ENCODE assay signal across 19 cellular contexts in genomic region chr13:92346046-92346445, GRCh38.
DNase-seq lines count a peak whose midpoint lies in the region; ATAC-seq and TF ChIP-seq lines count a peak whose summit lies in the region.
"Had no signal": no experiment of that assay in that cellular context is flagged by ENCODE, and none has a peak within 500 bp of the region (broad histone marks: within the 10 kb centered on the region; RNA-seq: fewer than 3 reads in every experiment).

No MANE protein-coding gene starts in this region.

- H3K36me3 Mint-ChIP-seq in endothelial cell (ENCODE audit: low read depth, unreplicated experiment) (no peaks in the 10 kb centered on the region), neural progenitor cell (no peaks in the 10 kb centered on the region)
- H3K36me3 Mint-ChIP-seq: CD8-positive, alpha-beta T cell had no signal

- H3K79me2 ChIP-seq in neural progenitor cell (ENCODE audit: low read depth) = no peaks in the 10 kb centered on the region

- H3K27me3 ChIP-seq in neural progenitor cell = no peaks in the 10 kb centered on the region
- H3K27me3 ChIP-seq in gastroesophageal sphincter = no peaks in the 10 kb centered on the region
- H3K27me3 ChIP-seq: BLaER1 treated with 17β-estradiol and CSF1 and Interleukin-3, amounts not matched to agents 10 nM and 100 nM; Peyer's patch had no signal

- H3K4me3 ChIP-seq in neural progenitor cell (no peak overlapping the region), gastroesophageal sphincter (no peak overlapping the region)
- H3K4me3 ChIP-seq: BLaER1 treated with 17β-estradiol and CSF1 and Interleukin-3, amounts not matched to agents 10 nM and 100 nM; Peyer's patch had no signal

- H4K20me1 ChIP-seq in neural progenitor cell (ENCODE audit: low read depth) = no peaks in the 10 kb centered on the region
- H4K20me1 ChIP-seq: BLaER1 treated with 17β-estradiol and CSF1 and Interleukin-3, amounts not matched to agents 10 nM and 100 nM had no signal

- peak; percentile 1 for DNase-seq in DMS153 (lab: John Stamatoyannopoulos, UW)
- DNase-seq in DMS153 treated with DMSO at 0.1 percent for 48 hours (lab: John Stamatoyannopoulos, UW; ENCODE audit: unreplicated experiment) = no peak
- DNase-seq in OCI-M1 (lab: John Stamatoyannopoulos, UW) = peak; percentile 48
- peak; percentile 33 for DNase-seq in endothelial cell (ENCODE audit: low spot score)
- peak; percentile 17 for DNase-seq in neural progenitor cell (ENCODE audit: low spot score)
- DNase-seq in C1 segment of cervical spinal cord (lab: John Stamatoyannopoulos, UW) = no peak
- no peak for DNase-seq in middle frontal gyrus (ENCODE audit: extremely low spot score, low spot score)
- DNase-seq: ACHN; CD8-positive, alpha-beta T cell; GF-D8; NCI-H1105 treated with DMSO at 0.1 percent for 48 hours; NCI-H510A treated with DMSO at 0.1 percent for 48 hours; NCI-H82; Peyer's patch had no signal

- TF ChIP-seq POLR2A in gastroesophageal sphincter (IDR thresholded peaks at IDR 0.05) = no peak

- no peak for ATAC-seq in gastroesophageal sphincter
- ATAC-seq: CD8-positive, alpha-beta T cell; SK-N-SH treated with all-trans-retinoic acid at 6 μM for 48 hours had no signal

- H3K4me2 ChIP-seq in neural progenitor cell = peak overlapping the region; percentile 29
- H3K4me2 ChIP-seq: KMS-11 had no signal

- H3K27me3 Mint-ChIP-seq in endothelial cell (ENCODE audit: unreplicated experiment) = no peaks in the 10 kb centered on the region
- no peaks in the 10 kb centered on the region for H3K27me3 Mint-ChIP-seq in neural progenitor cell (ENCODE audit: insufficient read depth, low read depth)

- H3K27ac ChIP-seq in neural progenitor cell (peak overlapping the region; percentile 47), gastroesophageal sphincter (no peak overlapping the region)
- H3K27ac ChIP-seq: 22Rv1; BLaER1 treated with 17β-estradiol and CSF1 and Interleukin-3, amounts not matched to agents 10 nM and 100 nM; KMS-11; Peyer's patch had no signal

- H2AFZ ChIP-seq in neural progenitor cell (replicated peaks) = no peak overlapping the region

- TF ChIP-seq CTCF in endothelial cell (IDR thresholded peaks at IDR 0.05; ENCODE audit: unreplicated experiment) (no peak), neural progenitor cell (IDR thresholded peaks at IDR 0.05) (no peak), gastroesophageal sphincter (IDR thresholded peaks at IDR 0.05) (no peak)

- no peak overlapping the region for H3K4me3 Mint-ChIP-seq in endothelial cell (ENCODE audit: unreplicated experiment)
- H3K4me3 Mint-ChIP-seq in neural progenitor cell = no peak overlapping the region
- H3K4me3 Mint-ChIP-seq: CD8-positive, alpha-beta T cell had no signal

- H3K36me3 ChIP-seq in neural progenitor cell = no peaks in the 10 kb centered on the region
- H3K36me3 ChIP-seq in gastroesophageal sphincter = no peaks in the 10 kb centered on the region
- H3K36me3 ChIP-seq: BLaER1 treated with 17β-estradiol and CSF1 and Interleukin-3, amounts not matched to agents 10 nM and 100 nM; Peyer's patch had no signal

- H3K9me3 ChIP-seq in neural progenitor cell (ENCODE audit: low read depth) (no peaks in the 10 kb centered on the region), gastroesophageal sphincter (no peaks in the 10 kb centered on the region)
- H3K9me3 ChIP-seq: Peyer's patch had no signal

- H3K27ac Mint-ChIP-seq in endothelial cell (ENCODE audit: unreplicated experiment) (peak overlapping the region; percentile 89), neural progenitor cell (peak overlapping the region; percentile 6)
- H3K27ac Mint-ChIP-seq: CD8-positive, alpha-beta T cell had no signal

- H3K4me1 Mint-ChIP-seq in endothelial cell (ENCODE audit: unreplicated experiment) (peaks cover 22% of the 10 kb centered on the region), neural progenitor cell (peaks cover 24% of the 10 kb centered on the region)

- H3K9me3 Mint-ChIP-seq in endothelial cell (ENCODE audit: unreplicated experiment) (no peaks in the 10 kb centered on the region), neural progenitor cell (no peaks in the 10 kb centered on the region)

- H3F3A ChIP-seq in neural progenitor cell (ENCODE audit: low read depth) = peaks cover 11% of the 10 kb centered on the region

- H3K4me1 ChIP-seq in neural progenitor cell = peaks cover 12% of the 10 kb centered on the region
- H3K4me1 ChIP-seq in gastroesophageal sphincter = no peaks in the 10 kb centered on the region
- H3K4me1 ChIP-seq: Peyer's patch had no signal

- no peak overlapping the region for H3K9ac ChIP-seq in neural progenitor cell
- H3K9ac ChIP-seq: BLaER1 treated with 17β-estradiol and CSF1 and Interleukin-3, amounts not matched to agents 10 nM and 100 nM; KMS-11 had no signal

- no peak for TF ChIP-seq EP300 in gastroesophageal sphincter (IDR thresholded peaks at IDR 0.05)

Comparison
In these comparisons a context has a peak if more than half of its experiments do, and no peak if none do; other contexts are left out.
1. DNase-seq: peak in DMS153 (single experiment), OCI-M1 (single experiment), endothelial cell (single experiment) and neural progenitor cell (single experiment); none in DMS153 treated with DMSO at 0.1 percent for 48 hours (single experiment), C1 segment of cervical spinal cord (0 of 14) and middle frontal gyrus (single experiment).